Comparison of ENCODE assay signal across 8 cellular contexts in genomic region chr6:80106418-80107235, GRCh38. TPM values are rescaled to one million over a fixed set of nuclear protein-coding genes. Genes with fewer than 3 reads are reported as not detected.
DNase-seq lines count a peak whose midpoint lies in the region; TF ChIP-seq lines count a peak whose summit lies in the region.

Gene BCKDHB, plus strand, starts transcription at chr6:80106671. Its CDS starts 23 bp downstream, at chr6:80106694.

- H3K27me3 ChIP-seq in H9 (ENCODE audit: insufficient read depth, low read length): no peaks in the 10 kb centered on the region
- peaks cover 2% of the 10 kb centered on the region; the same call in 1 of the 2 replicates for H3K27me3 ChIP-seq in MG63

- H3K36me3 Mint-ChIP-seq in H9 (ENCODE audit: insufficient read depth in 1 of 3, low read depth in 3 of 3): peaks cover 0 to 4% (median 0%) of the 10 kb centered on the region in 3 experiments; a peak in 3 of 7 replicates
- H3K36me3 Mint-ChIP-seq in nephron (ENCODE audit: low read depth): peaks cover under 1% of the 10 kb centered on the region
- no peaks in the 10 kb centered on the region for H3K36me3 Mint-ChIP-seq in stimulated activated naive CD8-positive, alpha-beta T cell treated with anti-CD3 and anti-CD28 coated beads, Interleukin-15, Interleukin-2, amounts not matched to agents 100 ng/mL and 50 ng/mL, for 24 hours (ENCODE audit: low read depth)

- no peak within 1 kb of the TSS for H3K56ac ChIP-seq in H9 (ENCODE audit: insufficient read length, low read depth, low read length)

- H3K4me3 Mint-ChIP-seq in H9 (peak within 1 kb of the TSS; percentile 96 to 98), nephron (peak within 1 kb of the TSS; percentile 88 to 96 (median 92))
- H3K4me3 Mint-ChIP-seq in stimulated activated naive CD8-positive, alpha-beta T cell treated with anti-CD3 and anti-CD28 coated beads, Interleukin-15, Interleukin-2, amounts not matched to agents 100 ng/mL and 50 ng/mL, for 24 hours: peak within 1 kb of the TSS; percentile 94

- H3K27ac Mint-ChIP-seq in H9 (peak within 1 kb of the TSS; percentile 97 to 99 (median 99)), nephron (peak within 1 kb of the TSS; percentile 71 to 88 (median 85))
- H3K27ac Mint-ChIP-seq in stimulated activated naive CD8-positive, alpha-beta T cell treated with anti-CD3 and anti-CD28 coated beads, Interleukin-15, Interleukin-2, amounts not matched to agents 100 ng/mL and 50 ng/mL, for 24 hours: peak within 1 kb of the TSS; percentile 79

- H2BK12ac ChIP-seq in H9 (ENCODE audit: insufficient read length, low read depth, low read length): no peak within 1 kb of the TSS

- H3K36me3 ChIP-seq in MG63: no peaks in the 10 kb centered on the region

- no peak within 1 kb of the TSS for H2BK120ac ChIP-seq in H9 (ENCODE audit: low read depth, low read length, poor library complexity, severe bottlenecking)

- peak within 1 kb of the TSS; percentile 40 for H2AFZ ChIP-seq in H9 (ENCODE audit: low read length)

- H4K8ac ChIP-seq in H9 (replicated peaks; ENCODE audit: insufficient read length, low read depth, low read length): no peak within 1 kb of the TSS

- peaks cover 7% of the 10 kb centered on the region; the same call in 1 of the 2 replicates for H3K79me2 ChIP-seq in H9 (ENCODE audit: insufficient read depth, low read length)

- WGBS in H9 (ENCODE audit: extremely low coverage, insufficient read length, low lambda C conversion rate): no CpG with 5 or more reads among the region's 56 CpGs

- H3K4ac ChIP-seq in H9 (ENCODE audit: low read depth, low read length): no peak within 1 kb of the TSS

- H3K14ac ChIP-seq in H9 (ENCODE audit: insufficient read depth, low read length): peak within 1 kb of the TSS; percentile 86

- H3K79me1 ChIP-seq in H9 (ENCODE audit: insufficient read depth, low read depth, low read length, poor library complexity, severe bottlenecking): no peaks in the 10 kb centered on the region

- no peak within 1 kb of the TSS for H3T11ph ChIP-seq in H9 (ENCODE audit: low read length)

- no peaks in the 10 kb centered on the region for H4K20me1 ChIP-seq in H9 (ENCODE audit: control insufficient read depth, insufficient read depth, insufficient read length)

- H3K23ac ChIP-seq in H9 (ENCODE audit: insufficient read length, low read depth, low read length): no peak within 1 kb of the TSS

- H2BK5ac ChIP-seq in H9 (ENCODE audit: insufficient read length, low read length): no peak within 1 kb of the TSS

- H3K9me3 ChIP-seq in H9 (ENCODE audit: control insufficient read depth, low read depth, low read length) (no peaks in the 10 kb centered on the region), MG63 (no peaks in the 10 kb centered on the region)

- no peaks in the 10 kb centered on the region for H3K23me2 ChIP-seq in H9 (ENCODE audit: insufficient read length, low read depth, low read length, poor library complexity, severe bottlenecking)

- peak within 1 kb of the TSS; percentile 84 for H3K18ac ChIP-seq in H9 (ENCODE audit: insufficient read length, low read depth, low read length)

- peak within 1 kb of the TSS; percentile 14 for H3K27ac ChIP-seq in H9 (ENCODE audit: insufficient read length, low read depth, low read length)

- no peaks in the 10 kb centered on the region; the same call in 1 of the 2 replicates for H3K4me1 ChIP-seq in H9 (ENCODE audit: insufficient read depth, low read length)

- H2AK5ac ChIP-seq in H9 (ENCODE audit: insufficient read length, low read length): no peak within 1 kb of the TSS

- H3K4me3 ChIP-seq in MG63: peak within 1 kb of the TSS; percentile 82
- peak within 1 kb of the TSS; percentile 85 for H3K4me3 ChIP-seq in fibroblast of the aortic adventitia (ENCODE audit: low read depth, low read length)

- H3K27me3 Mint-ChIP-seq in H9 (ENCODE audit: low read depth) (peaks cover 10% of the 10 kb centered on the region), nephron (ENCODE audit: low read depth) (no peaks in the 10 kb centered on the region)
- H3K27me3 Mint-ChIP-seq in stimulated activated naive CD8-positive, alpha-beta T cell treated with anti-CD3 and anti-CD28 coated beads, Interleukin-15, Interleukin-2, amounts not matched to agents 100 ng/mL and 50 ng/mL, for 24 hours: peaks cover 17% of the 10 kb centered on the region

- no peaks in the 10 kb centered on the region for H3K9me3 Mint-ChIP-seq in H9
- no peaks in the 10 kb centered on the region for H3K9me3 Mint-ChIP-seq in nephron
- no peaks in the 10 kb centered on the region for H3K9me3 Mint-ChIP-seq in stimulated activated naive CD8-positive, alpha-beta T cell treated with anti-CD3 and anti-CD28 coated beads, Interleukin-15, Interleukin-2, amounts not matched to agents 100 ng/mL and 50 ng/mL, for 24 hours

- TF ChIP-seq CTCF in H9 (conservative IDR thresholded peaks at IDR 0.05): no peak
- no peak for TF ChIP-seq CTCF in fibroblast of the aortic adventitia (IDR thresholded peaks at IDR 0.05; ENCODE audit: insufficient read depth, low read length)
- no peak for TF ChIP-seq CTCF in nephron (IDR thresholded peaks at IDR 0.05; ENCODE audit: unreplicated experiment in 3 of 3)

- peak; percentile 99 for DNase-seq in ELR (ENCODE audit: low read depth)
- peak; percentile 99 for DNase-seq in H9
- DNase-seq in MG63: peak; percentile 98
- peak; percentile 92 for DNase-seq in SHP77 treated with DMSO at 0.1 percent for 48 hours (lab: John Stamatoyannopoulos, UW)
- peak; percentile 99 for DNase-seq in activated effector memory CD4-positive, alpha-beta T cell treated with anti-CD3 and anti-CD28 coated beads, Interleukin-2, amount 50 U/mL, for 16 hours
- peak; percentile 97 for DNase-seq in fibroblast of the aortic adventitia (ENCODE audit: low read depth)

- no peak within 1 kb of the TSS for H4K5ac ChIP-seq in H9 (ENCODE audit: insufficient read length, low read depth, low read length)

- H2BK20ac ChIP-seq in H9 (ENCODE audit: low read depth, low read length, poor library complexity, severe bottlenecking): no peak within 1 kb of the TSS

- H4K91ac ChIP-seq in H9 (ENCODE audit: insufficient read length, low read depth, low read length): no peak within 1 kb of the TSS

- H3K4me1 Mint-ChIP-seq in H9: peaks cover 26 to 29% of the 10 kb centered on the region in 2 experiments
- peaks cover 14% of the 10 kb centered on the region for H3K4me1 Mint-ChIP-seq in nephron
- H3K4me1 Mint-ChIP-seq in stimulated activated naive CD8-positive, alpha-beta T cell treated with anti-CD3 and anti-CD28 coated beads, Interleukin-15, Interleukin-2, amounts not matched to agents 100 ng/mL and 50 ng/mL, for 24 hours (ENCODE audit: low read depth): peaks cover 23% of the 10 kb centered on the region

- H3K4me2 ChIP-seq in H9 (ENCODE audit: insufficient read depth, insufficient read length, low read length): peak within 1 kb of the TSS; percentile 63

- H3K9ac ChIP-seq in H9 (ENCODE audit: extremely low read depth, insufficient read length, low read length): peak within 1 kb of the TSS; percentile 88

- H2BK15ac ChIP-seq in H9 (ENCODE audit: low read depth, low read length): no peak within 1 kb of the TSS

RNA-seq across cellular contexts. Expression of gene BCKDHB, which starts in this region (rescaled TPM):
- total RNA-seq in H9 (2021) (26.6 and 28.5 TPM in 2 replicates), fibroblast of the aortic adventitia (ENCODE audit: low replicate concordance) (18.4 and 20.3 TPM in 2 replicates)
- 14.9 and 21.0 TPM in 2 replicates for total RNA-seq in MG63 (2014; rRNA removed; shearing (Covaris generic); ENCODE audit: low replicate concordance)

Comparison
In these comparisons a context has a peak if more than half of its experiments do, and no peak if none do; other contexts are left out.
1. Peak in every context shown above with its lines: DNase-seq, H3K4me3 ChIP-seq and H3K27ac ChIP-seq.